Comparison of ENCODE assay signal across 16 cellular contexts in the genomic region with DNA sequence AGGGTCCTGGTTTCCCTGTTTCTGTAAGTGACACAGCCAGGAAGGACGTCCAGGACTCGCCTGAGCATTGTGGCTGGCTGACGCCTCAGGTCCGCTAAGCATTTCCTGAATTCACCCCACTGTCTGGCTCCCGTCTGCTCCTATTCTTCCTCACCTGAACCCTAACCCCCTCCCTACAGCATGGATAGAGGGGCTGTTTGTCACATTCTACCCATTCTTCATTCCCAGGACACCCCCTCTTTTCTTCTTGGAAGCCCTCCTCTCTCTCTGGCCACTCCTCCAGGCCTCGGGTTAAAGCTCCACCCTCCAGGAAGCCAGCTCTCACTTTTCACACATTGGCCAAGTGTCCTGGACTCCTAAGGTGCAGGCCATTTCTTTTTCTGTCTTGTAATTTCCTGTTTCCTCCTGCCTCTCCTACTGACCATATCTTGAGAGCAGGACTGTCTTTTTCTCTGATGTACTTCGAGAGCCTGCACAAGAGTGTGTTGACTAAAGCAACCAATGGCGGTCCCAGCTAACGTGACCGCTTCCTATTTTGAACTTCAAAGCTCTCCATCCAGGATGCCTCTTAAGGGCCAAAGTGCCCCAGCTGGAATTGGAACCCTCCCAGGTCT. TPM values are rescaled to one million over a fixed set of nuclear protein-coding genes. Genes with fewer than 3 reads are reported as not detected.
DNase-seq lines count a peak whose midpoint lies in the region; ATAC-seq and TF ChIP-seq lines count a peak whose summit lies in the region.
"Had no signal": no experiment of that assay in that cellular context is flagged by ENCODE, and none has a peak within 500 bp of the region (broad histone marks: within the 10 kb centered on the region; RNA-seq: fewer than 3 reads in every experiment).

No MANE protein-coding gene starts in this region.

- peak; percentile 4 for DNase-seq in DMS79 (lab: John Stamatoyannopoulos, UW)
- peak; percentile 45 for DNase-seq in NCI-H146 treated with DMSO at 0.1 percent for 48 hours (lab: John Stamatoyannopoulos, UW; ENCODE audit: unreplicated experiment)
- DNase-seq in heart left ventricle = no peak
- peak; percentile 25 for DNase-seq in neural progenitor cell (ENCODE audit: low spot score)
- DNase-seq in putamen (ENCODE audit: low spot score) = no peak
- no peak for DNase-seq in C1 segment of cervical spinal cord (lab: John Stamatoyannopoulos, UW)
- DNase-seq: activated CD4-positive, alpha-beta T cell treated with anti-CD3 and anti-CD28 coated beads, Interleukin-2, amount 50 U/mL, for 48 hours; activated naive CD8-positive, alpha-beta T cell treated with anti-CD3 and anti-CD28 coated beads, Interleukin-2, amount 10 ng/mL, durations not matched to agents 7 days and 5 days; effector CD4-positive, alpha-beta T cell; hippocampal formation; naive thymus-derived CD4-positive, alpha-beta T cell; substantia nigra had no signal

- ATAC-seq in heart left ventricle (peak in 3 of 4 donors; percentile 45 to 78 (median 70)), GM21381 (IDR thresholded peaks at IDR 0.05; ENCODE audit: unreplicated experiment) (no peak), HG02759 (IDR thresholded peaks at IDR 0.05; ENCODE audit: unreplicated experiment) (no peak)
- ATAC-seq: naive thymus-derived CD4-positive, alpha-beta T cell had no signal

- no peaks in the 10 kb centered on the region for H3K36me3 ChIP-seq in heart left ventricle
- no peaks in the 10 kb centered on the region for H3K36me3 ChIP-seq in neural progenitor cell

- H3K9me3 ChIP-seq in heart left ventricle (no peaks in the 10 kb centered on the region), neural progenitor cell (ENCODE audit: low read depth) (no peaks in the 10 kb centered on the region)

- H3F3A ChIP-seq in neural progenitor cell (ENCODE audit: low read depth) = peaks cover 12% of the 10 kb centered on the region

- H4K20me1 ChIP-seq in neural progenitor cell (ENCODE audit: low read depth) = no peaks in the 10 kb centered on the region

- H3K4me2 ChIP-seq in neural progenitor cell = peak overlapping the region; percentile 49
- H3K4me2 ChIP-seq: KMS-11 had no signal

- 42 to 65% (median 52%) methylated on average over 10 of the region's 10 CpGs for WGBS in heart left ventricle, 4 donors

- H3K27ac ChIP-seq in heart left ventricle = peak overlapping the region in 9 of 12 donors; percentile 22 to 68 (median 46)
- no peak overlapping the region for H3K27ac ChIP-seq in neural progenitor cell
- H3K27ac ChIP-seq: KMS-11 had no signal

- TF ChIP-seq CTCF in heart left ventricle (IDR thresholded peaks at IDR 0.05) (no peak), neural progenitor cell (IDR thresholded peaks at IDR 0.05) (no peak)

- TF ChIP-seq POLR2A in heart left ventricle (IDR thresholded peaks at IDR 0.05) = no peak

- H3K4me3 ChIP-seq in heart left ventricle (peak overlapping the region in 9 of 12 donors; percentile 7 to 41 (median 24)), neural progenitor cell (no peak overlapping the region)

- H3K9me3 Mint-ChIP-seq in neural progenitor cell = no peaks in the 10 kb centered on the region
- H3K9me3 Mint-ChIP-seq: activated naive CD8-positive, alpha-beta T cell treated with anti-CD3 and anti-CD28 coated beads, Interleukin-2, amount 10 ng/mL, durations not matched to agents 7 days and 5 days; naive thymus-derived CD4-positive, alpha-beta T cell had no signal

- no peaks in the 10 kb centered on the region for H3K27me3 ChIP-seq in heart left ventricle
- H3K27me3 ChIP-seq in neural progenitor cell = no peaks in the 10 kb centered on the region

- H3K36me3 Mint-ChIP-seq in neural progenitor cell = no peaks in the 10 kb centered on the region
- H3K36me3 Mint-ChIP-seq: activated naive CD8-positive, alpha-beta T cell treated with anti-CD3 and anti-CD28 coated beads, Interleukin-2, amount 10 ng/mL, durations not matched to agents 7 days and 5 days; naive thymus-derived CD4-positive, alpha-beta T cell had no signal

- H3K9ac ChIP-seq in neural progenitor cell = no peak overlapping the region
- H3K9ac ChIP-seq: KMS-11 had no signal

- peaks cover 8% of the 10 kb centered on the region for H3K4me1 Mint-ChIP-seq in neural progenitor cell

- intact Hi-C loops in heart left ventricle (cut with DNase I) = no loop called here

- H3K27me3 Mint-ChIP-seq in neural progenitor cell (ENCODE audit: insufficient read depth, low read depth) = peaks cover 13% of the 10 kb centered on the region

- peak overlapping the region; percentile 43 for H3K27ac Mint-ChIP-seq in neural progenitor cell
- H3K27ac Mint-ChIP-seq: activated naive CD8-positive, alpha-beta T cell treated with anti-CD3 and anti-CD28 coated beads, Interleukin-2, amount 10 ng/mL, durations not matched to agents 7 days and 5 days; naive thymus-derived CD4-positive, alpha-beta T cell had no signal

- H3K4me1 ChIP-seq in heart left ventricle (peaks cover 0 to 12% (median 0%) of the 10 kb centered on the region in 12 donors), neural progenitor cell (peaks cover 9% of the 10 kb centered on the region)

- peak overlapping the region; percentile 9 for H3K4me3 Mint-ChIP-seq in neural progenitor cell
- H3K4me3 Mint-ChIP-seq: activated naive CD8-positive, alpha-beta T cell treated with anti-CD3 and anti-CD28 coated beads, Interleukin-2, amount 10 ng/mL, durations not matched to agents 7 days and 5 days; naive thymus-derived CD4-positive, alpha-beta T cell had no signal

- H2AFZ ChIP-seq in neural progenitor cell (replicated peaks) = peak overlapping the region; percentile 100

- H3K79me2 ChIP-seq in neural progenitor cell (ENCODE audit: low read depth) = no peaks in the 10 kb centered on the region

RNA-seq across cellular contexts. Expression of gene MYMX, which starts 24.2 kb away (rescaled TPM):
- under 1 TPM in 6 of 9 donors, not detected in 3; 0.31 to 0.96 (median 0.68) TPM for total RNA-seq in heart left ventricle
- polyA plus RNA-seq in heart left ventricle = under 1 TPM in 1 of 2 donors, not detected in 1; 0.42 TPM
- total RNA-seq in neural progenitor cell (ENCODE audit: low replicate concordance) = 0.54 and 1.5 TPM in 2 replicates
- total RNA-seq: activated naive CD8-positive, alpha-beta T cell treated with anti-CD3 and anti-CD28 coated beads, Interleukin-2, amount 10 ng/mL, durations not matched to agents 7 days and 5 days; naive thymus-derived CD4-positive, alpha-beta T cell; SK-MEL-5 had no signal
- polyA plus RNA-seq: naive thymus-derived CD4-positive, alpha-beta T cell had no signal

RNA-seq across cellular contexts. Expression of gene SLC29A1, which starts 30.9 kb away (rescaled TPM):
- total RNA-seq in heart left ventricle (100 to 1,000 TPM in 8 of 9 donors, 10 to 100 TPM in 1; 94.9 to 319 (median 136) TPM), neural progenitor cell (ENCODE audit: low replicate concordance) (34.8 and 69.7 TPM in 2 replicates)
- 10 to 100 TPM; 48.0 to 77.5 TPM for polyA plus RNA-seq in heart left ventricle

RNA-seq across cellular contexts. Expression of gene CAPN11, which starts 33.9 kb away (rescaled TPM):
- total RNA-seq in heart left ventricle = 1 to 10 TPM in 2 of 9 donors, under 1 TPM in 4, not detected in 3; 0.23 to 1.8 (median 0.44) TPM
- polyA plus RNA-seq in heart left ventricle = under 1 TPM; 0.08 to 0.35 TPM
- 0.40 and 0.49 TPM in 2 replicates for total RNA-seq in neural progenitor cell (ENCODE audit: low replicate concordance)
- total RNA-seq: activated naive CD8-positive, alpha-beta T cell treated with anti-CD3 and anti-CD28 coated beads, Interleukin-2, amount 10 ng/mL, durations not matched to agents 7 days and 5 days; SK-MEL-5 had no signal
- polyA plus RNA-seq: naive thymus-derived CD4-positive, alpha-beta T cell had no signal

RNA-seq across cellular contexts. Expression of gene HSP90AB1, which starts 54.4 kb away (rescaled TPM):
- 1,000 to 10,000 TPM in 2 of 9 donors, 100 to 1,000 TPM in 7; 725 to 1,040 (median 857) TPM for total RNA-seq in heart left ventricle
- polyA plus RNA-seq in heart left ventricle = 100 to 1,000 TPM; 375 to 959 TPM
- total RNA-seq in neural progenitor cell (ENCODE audit: low replicate concordance) = 1,851 and 2,068 TPM in 2 replicates

Comparison
In these comparisons a context has a peak if more than half of its experiments do, and no peak if none do; other contexts are left out.
1. DNase-seq: peak in DMS79 (single experiment), NCI-H146 treated with DMSO at 0.1 percent for 48 hours (single experiment) and neural progenitor cell (single experiment); none in heart left ventricle (0 of 5), putamen (single experiment) and C1 segment of cervical spinal cord (0 of 14).
2. ATAC-seq: peak in heart left ventricle (3 of 4); none in GM21381 (single experiment) and HG02759 (single experiment).